Comparison of ENCODE assay signal across 8 cellular contexts in genomic region chr9:135480071-135480941, GRCh38. TPM values are rescaled to one million over a fixed set of nuclear protein-coding genes. Genes with fewer than 3 reads are reported as not detected.
DNase-seq lines count a peak whose midpoint lies in the region; ATAC-seq and TF ChIP-seq lines count a peak whose summit lies in the region.

No MANE protein-coding gene starts in this region.

- no peaks in the 10 kb centered on the region for H3K27me3 ChIP-seq in gastroesophageal sphincter

- DNase-seq in omental fat pad (ENCODE audit: low spot score) (no peak), globus pallidus (ENCODE audit: low spot score) (no peak)
- no peak for DNase-seq in effector CD4-positive, alpha-beta T cell

- H3K4me3 ChIP-seq in HEK293 (ENCODE audit: low read depth, low read length) (peak overlapping the region; percentile 92), gastroesophageal sphincter (peak overlapping the region; percentile 58 to 85)

- no peak for TF ChIP-seq CTCF in C4-2B (conservative IDR thresholded peaks at IDR 0.05)
- no peak for TF ChIP-seq CTCF in HEK293 (tag by site-specific recombination; IDR thresholded peaks at IDR 0.05)
- TF ChIP-seq CTCF in VCaP (conservative IDR thresholded peaks at IDR 0.05) = no peak
- TF ChIP-seq CTCF in gastroesophageal sphincter (IDR thresholded peaks at IDR 0.05) = peak in 1 of 4 experiments; percentile 8
- TF ChIP-seq CTCF in omental fat pad (IDR thresholded peaks at IDR 0.05) = no peak

- TF ChIP-seq POLR2A in gastroesophageal sphincter (IDR thresholded peaks at IDR 0.05) = peak; percentile 4 to 12

- H3K27ac ChIP-seq in C4-2B (peak overlapping the region; percentile 80), HEK293 (ENCODE audit: extremely low read depth, low read depth, low read length) (peak overlapping the region; percentile 74), VCaP (peak overlapping the region; percentile 99), gastroesophageal sphincter (peak overlapping the region in 3 of 4 donors; percentile 66 to 80 (median 66))

- ATAC-seq in gastroesophageal sphincter = peak; percentile 62
- peak; percentile 69 for ATAC-seq in omental fat pad (ENCODE audit: low FRiP score)
- no peak for ATAC-seq in HG03039 (IDR thresholded peaks at IDR 0.05; ENCODE audit: unreplicated experiment)

- CTCF ChIA-PET in HEK293 (lab: Yijun Ruan, JAX) = interaction anchor here (0.5 to 1.6 kb wide), 12 partner anchors 9 to 1785 kb away, joined by 3 to 8 read pairs (median 4); a partner anchor contains a TSS

- no peak for TF ChIP-seq EP300 in gastroesophageal sphincter (IDR thresholded peaks at IDR 0.05)

- WGBS in gastroesophageal sphincter (ENCODE audit: low coverage in 1 of 2), 2 donors = 0% methylated on average over 5 of the region's 76 CpGs; no CpG with 5 or more reads in 1 of the 2 donors

- POLR2A ChIA-PET in HEK293 (lab: Yijun Ruan, JAX) = interaction anchor here (0.6 to 1.8 kb wide), 9 partner anchors 8 to 32 kb away, joined by 3 to 7 read pairs (median 4); partner anchors contain the start of gene MRPS2

- H3K9me3 ChIP-seq in HEK293 (ENCODE audit: control insufficient read depth, insufficient read depth, low read depth, low read length) = no peaks in the 10 kb centered on the region
- no peaks in the 10 kb centered on the region for H3K9me3 ChIP-seq in gastroesophageal sphincter

- peaks cover 4 to 31% of the 10 kb centered on the region in 2 experiments; a peak in 2 of 3 replicates for H3K36me3 ChIP-seq in HEK293 (ENCODE audit: control insufficient read depth in 2 of 2, insufficient read depth in 1 of 2, low read length in 2 of 2)
- H3K36me3 ChIP-seq in gastroesophageal sphincter = peaks cover 0 to 21% of the 10 kb centered on the region in 2 donors

- H3K4me1 ChIP-seq in HEK293 (ENCODE audit: control insufficient read depth, insufficient read depth, low read length) = no peaks in the 10 kb centered on the region
- peaks cover 0 to 27% (median 6%) of the 10 kb centered on the region in 3 donors for H3K4me1 ChIP-seq in gastroesophageal sphincter

TF ChIP-seq in HEK293, 187 proteins besides CTCF, POLR2A, EP300 and RAD21 (continues in another document):
- no peak for TF ChIP-seq ZNF530 (tag by site-specific recombination; IDR thresholded peaks at IDR 0.05; ENCODE audit: low read depth)
- TF ChIP-seq ZNF561 (tag by site-specific recombination; IDR thresholded peaks at IDR 0.05; ENCODE audit: borderline replicate concordance) = 0 out of 2 replicates have a peak, but pooled peaks have one; percentile 36
- TF ChIP-seq ZNF76 (tag by site-specific recombination; IDR thresholded peaks at IDR 0.05; ENCODE audit: borderline replicate concordance, low read depth) = peak; percentile 70; the same call in 1 of the 2 replicates
- TF ChIP-seq KLF9 (tag by site-specific recombination; IDR thresholded peaks at IDR 0.05; ENCODE audit: low read depth) = peak; percentile 86
- TF ChIP-seq GLIS1 (tag by site-specific recombination; IDR thresholded peaks at IDR 0.05) = peak; percentile 72
- TF ChIP-seq KLF8 (tag by site-specific recombination; IDR thresholded peaks at IDR 0.05) = 0 out of 2 replicates have a peak, but pooled peaks have one; percentile 53
- TF ChIP-seq ZNF791 (tag by site-specific recombination; IDR thresholded peaks at IDR 0.05) = no peak
- no peak for TF ChIP-seq ZNF830 (tag by site-specific recombination; IDR thresholded peaks at IDR 0.05; ENCODE audit: low read depth)
- TF ChIP-seq ZNF26 (tag by site-specific recombination; IDR thresholded peaks at IDR 0.05) = no peak
- TF ChIP-seq OSR2 (tag by site-specific recombination; IDR thresholded peaks at IDR 0.05) = peak; percentile 58; the same call in 1 of the 2 replicates
- TF ChIP-seq HOXD13 (CRISPR knock-in tag; IDR thresholded peaks at IDR 0.05; ENCODE audit: borderline replicate concordance) = no peak
- TF ChIP-seq BCL11A (tag by site-specific recombination; IDR thresholded peaks at IDR 0.05; ENCODE audit: low read depth) = 0 out of 2 replicates have a peak, but pooled peaks have one; percentile 12
- TF ChIP-seq ZBTB20 (tag by site-specific recombination; IDR thresholded peaks at IDR 0.05) = peak; percentile 89
- TF ChIP-seq ZNF302 (tag by site-specific recombination; IDR thresholded peaks at IDR 0.05; ENCODE audit: low read depth) = no peak
- TF ChIP-seq ZNF621 (tag by site-specific recombination; IDR thresholded peaks at IDR 0.05) = no peak
- TF ChIP-seq, protein P1, sequence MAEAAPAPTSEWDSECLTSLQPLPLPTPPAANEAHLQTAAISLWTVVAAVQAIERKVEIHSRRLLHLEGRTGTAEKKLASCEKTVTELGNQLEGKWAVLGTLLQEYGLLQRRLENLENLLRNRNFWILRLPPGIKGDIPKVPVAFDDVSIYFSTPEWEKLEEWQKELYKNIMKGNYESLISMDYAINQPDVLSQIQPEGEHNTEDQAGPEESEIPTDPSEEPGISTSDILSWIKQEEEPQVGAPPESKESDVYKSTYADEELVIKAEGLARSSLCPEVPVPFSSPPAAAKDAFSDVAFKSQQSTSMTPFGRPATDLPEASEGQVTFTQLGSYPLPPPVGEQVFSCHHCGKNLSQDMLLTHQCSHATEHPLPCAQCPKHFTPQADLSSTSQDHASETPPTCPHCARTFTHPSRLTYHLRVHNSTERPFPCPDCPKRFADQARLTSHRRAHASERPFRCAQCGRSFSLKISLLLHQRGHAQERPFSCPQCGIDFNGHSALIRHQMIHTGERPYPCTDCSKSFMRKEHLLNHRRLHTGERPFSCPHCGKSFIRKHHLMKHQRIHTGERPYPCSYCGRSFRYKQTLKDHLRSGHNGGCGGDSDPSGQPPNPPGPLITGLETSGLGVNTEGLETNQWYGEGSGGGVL (tag by site-specific recombination; IDR thresholded peaks at IDR 0.05) = no peak; the same call in 1 of the 2 replicates
- TF ChIP-seq ZNF292 (tag by site-specific recombination; IDR thresholded peaks at IDR 0.05; ENCODE audit: borderline replicate concordance, low read depth) = no peak
- TF ChIP-seq ZNF488 (tag by site-specific recombination; IDR thresholded peaks at IDR 0.05) = no peak
- TF ChIP-seq ZNF184 (tag by site-specific recombination; IDR thresholded peaks at IDR 0.05) = no peak
- TF ChIP-seq ZNF132 (tag by site-specific recombination; IDR thresholded peaks at IDR 0.05; ENCODE audit: borderline replicate concordance) = no peak
- TF ChIP-seq KLF7 (tag by site-specific recombination; IDR thresholded peaks at IDR 0.05; ENCODE audit: borderline replicate concordance) = 0 out of 2 replicates have a peak, but pooled peaks have one; percentile 37
- TF ChIP-seq GLIS2 (tag by site-specific recombination; IDR thresholded peaks at IDR 0.05) = peak; percentile 90
- TF ChIP-seq SP3 (tag by site-specific recombination; IDR thresholded peaks at IDR 0.05) = peak; percentile 69
- peak; percentile 75 for TF ChIP-seq ZNF2 (tag by site-specific recombination; IDR thresholded peaks at IDR 0.05)
- TF ChIP-seq, protein P2, sequence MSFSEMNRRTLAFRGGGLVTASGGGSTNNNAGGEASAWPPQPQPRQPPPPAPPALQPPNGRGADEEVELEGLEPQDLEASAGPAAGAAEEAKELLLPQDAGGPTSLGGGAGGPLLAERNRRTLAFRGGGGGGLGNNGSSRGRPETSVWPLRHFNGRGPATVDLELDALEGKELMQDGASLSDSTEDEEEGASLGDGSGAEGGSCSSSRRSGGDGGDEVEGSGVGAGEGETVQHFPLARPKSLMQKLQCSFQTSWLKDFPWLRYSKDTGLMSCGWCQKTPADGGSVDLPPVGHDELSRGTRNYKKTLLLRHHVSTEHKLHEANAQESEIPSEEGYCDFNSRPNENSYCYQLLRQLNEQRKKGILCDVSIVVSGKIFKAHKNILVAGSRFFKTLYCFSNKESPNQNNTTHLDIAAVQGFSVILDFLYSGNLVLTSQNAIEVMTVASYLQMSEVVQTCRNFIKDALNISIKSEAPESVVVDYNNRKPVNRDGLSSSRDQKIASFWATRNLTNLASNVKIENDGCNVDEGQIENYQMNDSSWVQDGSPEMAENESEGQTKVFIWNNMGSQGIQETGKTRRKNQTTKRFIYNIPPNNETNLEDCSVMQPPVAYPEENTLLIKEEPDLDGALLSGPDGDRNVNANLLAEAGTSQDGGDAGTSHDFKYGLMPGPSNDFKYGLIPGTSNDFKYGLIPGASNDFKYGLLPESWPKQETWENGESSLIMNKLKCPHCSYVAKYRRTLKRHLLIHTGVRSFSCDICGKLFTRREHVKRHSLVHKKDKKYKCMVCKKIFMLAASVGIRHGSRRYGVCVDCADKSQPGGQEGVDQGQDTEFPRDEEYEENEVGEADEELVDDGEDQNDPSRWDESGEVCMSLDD (tag by site-specific recombination; IDR thresholded peaks at IDR 0.05) = peak; percentile 79
- peak; percentile 95 for TF ChIP-seq ZBTB8A (tag by site-specific recombination; IDR thresholded peaks at IDR 0.05)

RNA-seq across cellular contexts. Expression of gene PPP1R26, which starts 0.7 kb away (rescaled TPM):
- total RNA-seq in gastroesophageal sphincter (10 to 100 TPM; 10.9 to 25.0 (median 14.4) TPM), omental fat pad (10 to 100 TPM in 3 of 4 donors, 1 to 10 TPM in 1; 7.3 to 11.3 (median 10.9) TPM)

RNA-seq across cellular contexts. Expression of gene MRPS2, which starts 20.2 kb away (rescaled TPM):
- 10 to 100 TPM; 21.4 to 37.6 (median 25.6) TPM for total RNA-seq in gastroesophageal sphincter
- total RNA-seq in omental fat pad = 10 to 100 TPM; 23.5 to 46.8 (median 34.9) TPM

RNA-seq across cellular contexts. Expression of gene LCN1, which starts 40.9 kb away (rescaled TPM):
- total RNA-seq in gastroesophageal sphincter (not detected), omental fat pad (not detected)
